Comparison of ENCODE assay signal across 8 cellular contexts in the genomic region with DNA sequence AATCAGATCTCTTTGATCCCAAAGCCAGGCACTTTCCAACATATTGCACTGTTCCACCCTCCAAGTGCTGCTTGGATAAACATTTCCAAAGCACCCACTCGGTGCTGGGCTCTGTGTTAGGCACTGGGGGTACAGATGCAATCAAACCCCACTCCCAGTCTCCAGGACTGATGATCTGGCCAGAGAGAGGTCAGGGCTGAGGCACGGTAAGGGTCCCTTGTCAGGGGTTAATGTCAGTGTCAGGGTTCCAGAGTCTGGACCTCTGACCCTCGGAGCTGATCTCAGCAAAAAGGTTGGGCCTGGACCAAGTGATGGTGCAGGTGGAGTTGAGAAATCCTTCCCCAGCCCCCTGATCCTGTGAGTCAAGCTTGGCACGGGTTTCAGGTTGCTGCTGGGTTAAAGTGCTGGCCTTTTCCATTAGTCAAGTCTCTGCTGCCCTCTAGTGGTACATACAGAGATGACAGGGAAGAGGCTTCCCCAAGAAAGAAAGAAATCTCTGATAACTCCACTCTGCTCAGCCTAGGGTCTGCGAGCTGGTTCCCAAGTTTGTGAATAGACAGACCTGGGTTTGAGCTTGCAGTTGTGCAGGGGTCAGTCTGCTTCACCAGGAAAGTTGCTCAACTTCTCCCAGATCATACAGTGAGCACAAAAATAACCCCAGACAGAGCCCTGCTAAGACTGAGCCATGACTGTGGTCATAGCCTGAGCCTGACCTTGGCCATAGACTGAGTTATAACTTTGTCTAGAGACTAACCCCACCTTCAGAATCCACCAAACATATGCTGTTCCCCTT.
A peak's percentile ranks its signal among the peaks of the same experiment; 100 is the strongest.
DNase-seq lines count a peak whose midpoint lies in the region; ATAC-seq and TF ChIP-seq lines count a peak whose summit lies in the region.

No MANE protein-coding gene starts in this region.

- H3K4me3 ChIP-seq in fibroblast of mammary gland (ENCODE audit: control insufficient read depth, low read depth, low read length), result no peak overlapping the region

- DNase-seq in stimulated activated CD4-positive, alpha-beta T cell treated with anti-CD3 and anti-CD28 coated beads, Interleukin-12 subunit alpha, Interleukin-12 subunit beta, amount 100 ng/mL, for 48 hours (ENCODE audit: low read depth in 2 of 3, low spot score in 1 of 3), result peak in 2 of 3 donors; percentile 19 to 45
- DNase-seq in stimulated activated CD4-positive, alpha-beta T cell treated with anti-CD3 and anti-CD28 coated beads, Interleukin-4, amount 100 ng/mL, for 1 hour, result no peak
- peak; percentile 64 for DNase-seq in NCI-H2196 treated with DMSO at 0.1 percent for 48 hours (lab: John Stamatoyannopoulos, UW; ENCODE audit: unreplicated experiment)
- peak; percentile 19 for DNase-seq in activated CD4-positive, alpha-beta T cell treated with anti-CD3 and anti-CD28 coated beads, Interleukin-2, amount 50 U/mL, for 1 hour
- peak; percentile 86 for DNase-seq in fibroblast of mammary gland (ENCODE audit: low read depth)
- DNase-seq in neural crest cell (ENCODE audit: low read depth, low spot score), result peak; percentile 60

- H3K27me3 Mint-ChIP-seq in neural crest cell (ENCODE audit: low read depth), result peaks cover 71% of the 10 kb centered on the region

- no peaks in the 10 kb centered on the region for H3K4me1 Mint-ChIP-seq in neural crest cell

- peak; percentile 83 for TF ChIP-seq CTCF in fibroblast of mammary gland (conservative IDR thresholded peaks at IDR 0.05; ENCODE audit: control insufficient read depth, insufficient read depth, low read depth, low read length)
- TF ChIP-seq CTCF in neural crest cell (conservative IDR thresholded peaks at IDR 0.05), result peak; percentile 83

- no peaks in the 10 kb centered on the region for H3K9me3 Mint-ChIP-seq in neural crest cell

- no peaks in the 10 kb centered on the region for H3K36me3 Mint-ChIP-seq in neural crest cell (ENCODE audit: low read depth)

- H3K4me3 Mint-ChIP-seq in neural crest cell, result no peak overlapping the region

- no peak overlapping the region for H3K27ac Mint-ChIP-seq in neural crest cell (ENCODE audit: unreplicated experiment)

- peak; percentile 63 for ATAC-seq in HG02884 (IDR thresholded peaks at IDR 0.05; ENCODE audit: unreplicated experiment)
- no peak for ATAC-seq in GM19467 (IDR thresholded peaks at IDR 0.05; ENCODE audit: unreplicated experiment)
